Comparison of ENCODE assay signal across 1 cellular context in genomic region chr1:151060241-151061011, GRCh38.
TF ChIP-seq lines count a peak whose summit lies in the region.

MLLT11 (plus strand) TSS chr1:151060397; CDS start chr1:151067225, 6,828 bp downstream.

TF ChIP-seq in GM12878, 131 proteins besides CTCF, POLR2A, EP300 and RAD21 (continued from another document):
- TF ChIP-seq, protein P1, sequence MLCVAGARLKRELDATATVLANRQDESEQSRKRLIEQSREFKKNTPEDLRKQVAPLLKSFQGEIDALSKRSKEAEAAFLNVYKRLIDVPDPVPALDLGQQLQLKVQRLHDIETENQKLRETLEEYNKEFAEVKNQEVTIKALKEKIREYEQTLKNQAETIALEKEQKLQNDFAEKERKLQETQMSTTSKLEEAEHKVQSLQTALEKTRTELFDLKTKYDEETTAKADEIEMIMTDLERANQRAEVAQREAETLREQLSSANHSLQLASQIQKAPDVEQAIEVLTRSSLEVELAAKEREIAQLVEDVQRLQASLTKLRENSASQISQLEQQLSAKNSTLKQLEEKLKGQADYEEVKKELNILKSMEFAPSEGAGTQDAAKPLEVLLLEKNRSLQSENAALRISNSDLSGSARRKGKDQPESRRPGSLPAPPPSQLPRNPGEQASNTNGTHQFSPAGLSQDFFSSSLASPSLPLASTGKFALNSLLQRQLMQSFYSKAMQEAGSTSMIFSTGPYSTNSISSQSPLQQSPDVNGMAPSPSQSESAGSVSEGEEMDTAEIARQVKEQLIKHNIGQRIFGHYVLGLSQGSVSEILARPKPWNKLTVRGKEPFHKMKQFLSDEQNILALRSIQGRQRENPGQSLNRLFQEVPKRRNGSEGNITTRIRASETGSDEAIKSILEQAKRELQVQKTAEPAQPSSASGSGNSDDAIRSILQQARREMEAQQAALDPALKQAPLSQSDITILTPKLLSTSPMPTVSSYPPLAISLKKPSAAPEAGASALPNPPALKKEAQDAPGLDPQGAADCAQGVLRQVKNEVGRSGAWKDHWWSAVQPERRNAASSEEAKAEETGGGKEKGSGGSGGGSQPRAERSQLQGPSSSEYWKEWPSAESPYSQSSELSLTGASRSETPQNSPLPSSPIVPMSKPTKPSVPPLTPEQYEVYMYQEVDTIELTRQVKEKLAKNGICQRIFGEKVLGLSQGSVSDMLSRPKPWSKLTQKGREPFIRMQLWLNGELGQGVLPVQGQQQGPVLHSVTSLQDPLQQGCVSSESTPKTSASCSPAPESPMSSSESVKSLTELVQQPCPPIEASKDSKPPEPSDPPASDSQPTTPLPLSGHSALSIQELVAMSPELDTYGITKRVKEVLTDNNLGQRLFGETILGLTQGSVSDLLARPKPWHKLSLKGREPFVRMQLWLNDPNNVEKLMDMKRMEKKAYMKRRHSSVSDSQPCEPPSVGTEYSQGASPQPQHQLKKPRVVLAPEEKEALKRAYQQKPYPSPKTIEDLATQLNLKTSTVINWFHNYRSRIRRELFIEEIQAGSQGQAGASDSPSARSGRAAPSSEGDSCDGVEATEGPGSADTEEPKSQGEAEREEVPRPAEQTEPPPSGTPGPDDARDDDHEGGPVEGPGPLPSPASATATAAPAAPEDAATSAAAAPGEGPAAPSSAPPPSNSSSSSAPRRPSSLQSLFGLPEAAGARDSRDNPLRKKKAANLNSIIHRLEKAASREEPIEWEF (IDR thresholded peaks at IDR 0.05; ENCODE audit: insufficient replicate concordance, low read depth, low read length) = no peak
- TF ChIP-seq IRF4 (IDR thresholded peaks at IDR 0.05; ENCODE audit: low read depth, low read length) (no peak), MTA2 (IDR thresholded peaks at IDR 0.05; ENCODE audit: low read depth) (no peak), TBL1XR1 (IDR thresholded peaks at IDR 0.05; ENCODE audit: low read depth, low read length) (no peak), FOXM1 (IDR thresholded peaks at IDR 0.05; ENCODE audit: low read depth, low read length) (no peak), CREB1 (IDR thresholded peaks at IDR 0.05; ENCODE audit: low read depth) (no peak), GATAD2B (conservative IDR thresholded peaks at IDR 0.05; ENCODE audit: low read depth) (no peak), EGR1 (IDR thresholded peaks at IDR 0.05; ENCODE audit: borderline replicate concordance in 1 of 2, low read depth in 2 of 2, low read length in 2 of 2) (0 out of 3 replicates have a peak, but pooled peaks of 1 of the 2 experiments have one; percentile 27), SMAD5 (IDR thresholded peaks at IDR 0.05; ENCODE audit: low read depth) (no peak), CHD2 (IDR thresholded peaks at IDR 0.05; ENCODE audit: borderline replicate concordance, low read depth, low read length) (peak; percentile 47; the same call in 1 of the 2 replicates)
TF ChIP-seq in GM12878: peak in this region for 2.
